In the genomic region with DNA sequence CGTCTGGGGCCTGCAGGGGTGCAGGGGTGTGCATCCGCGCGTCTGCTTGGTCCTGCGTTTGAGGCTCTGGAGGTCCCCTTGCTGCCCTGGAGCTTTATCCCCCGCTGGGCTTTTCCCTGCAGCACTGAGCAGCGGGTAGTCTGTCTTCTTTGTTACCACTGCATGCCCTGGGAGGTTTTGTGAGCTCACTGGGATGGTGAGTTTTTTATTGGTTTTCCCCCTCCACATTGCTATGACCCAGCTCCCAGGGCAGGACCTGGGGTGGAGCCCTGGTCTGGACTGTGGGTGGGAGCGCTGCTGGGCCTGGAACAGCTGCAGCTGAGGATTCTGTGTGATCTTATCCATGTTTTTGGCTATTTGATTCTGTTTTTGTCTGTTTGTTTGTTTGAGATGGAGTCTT, we compare ENCODE assay signal across 15 cellular contexts. TPM values are rescaled to one million over a fixed set of nuclear protein-coding genes. Genes with fewer than 3 reads are reported as not detected.
DNase-seq lines count a peak whose midpoint lies in the region; ATAC-seq and TF ChIP-seq lines count a peak whose summit lies in the region.
"Had no signal": no experiment of that assay in that cellular context is flagged by ENCODE, and none has a peak within 500 bp of the region (broad histone marks: within the 10 kb centered on the region; RNA-seq: fewer than 3 reads in every experiment).

No MANE protein-coding gene starts in this region.

- H3K4me3 ChIP-seq in left ventricle myocardium inferior (no peak overlapping the region), right atrium auricular region (no peak overlapping the region), fibroblast of villous mesenchyme (ENCODE audit: low read depth, low read length) (no peak overlapping the region), vagina (no peak overlapping the region)
- H3K4me3 ChIP-seq: thyroid gland had no signal

- TF ChIP-seq CTCF in left ventricle myocardium inferior (IDR thresholded peaks at IDR 0.05; ENCODE audit: borderline replicate concordance) (no peak), right atrium auricular region (IDR thresholded peaks at IDR 0.05) (no peak), fibroblast of villous mesenchyme (IDR thresholded peaks at IDR 0.05; ENCODE audit: insufficient read depth, low read depth, low read length) (no peak), vagina (IDR thresholded peaks at IDR 0.05) (no peak)

- H3K36me3 ChIP-seq in left ventricle myocardium inferior: no peaks in the 10 kb centered on the region
- no peaks in the 10 kb centered on the region for H3K36me3 ChIP-seq in right atrium auricular region
- H3K36me3 ChIP-seq in vagina: no peaks in the 10 kb centered on the region
- H3K36me3 ChIP-seq: thyroid gland had no signal

- H3K9me3 ChIP-seq in left ventricle myocardium inferior (replicated peaks) (no peaks in the 10 kb centered on the region), right atrium auricular region (no peaks in the 10 kb centered on the region), vagina (no peaks in the 10 kb centered on the region)
- H3K9me3 ChIP-seq: thyroid gland had no signal

- intact Hi-C loops in left ventricle myocardium inferior (cut with micrococcal nuclease) (no loop called here), vagina (cut with DNase I) (no loop called here), posterior vena cava (cut with DNase I) (loop anchor here in 1 of 2 donors (10.0 kb wide), 1 partner anchor 1179 kb away; no protein-coding TSS in a partner anchor), sciatic nerve (cut with DNase I) (no loop called here)

- no peak for TF ChIP-seq POLR2A in vagina (IDR thresholded peaks at IDR 0.05)

- H3K27ac ChIP-seq in left ventricle myocardium inferior (replicated peaks) (peak overlapping the region; percentile 36), right atrium auricular region (no peak overlapping the region), vagina (peak overlapping the region; percentile 57)

- DNase-seq in left ventricle myocardium inferior (no peak), right atrium auricular region (ENCODE audit: low spot score) (no peak), fibroblast of villous mesenchyme (ENCODE audit: low read depth) (peak; percentile 76), vagina (ENCODE audit: extremely low spot score in 2 of 2) (no peak), posterior vena cava (ENCODE audit: low spot score) (no peak), sciatic nerve (ENCODE audit: low spot score) (no peak)
- DNase-seq: activated CD4-positive, alpha-beta T cell treated with anti-CD3 and anti-CD28 coated beads for 4 hours; hippocampal formation; NCI-H1930; retina; thyroid gland had no signal

- H3K27me3 ChIP-seq in left ventricle myocardium inferior (ENCODE audit: low read depth) (no peaks in the 10 kb centered on the region), right atrium auricular region (no peaks in the 10 kb centered on the region), vagina (no peaks in the 10 kb centered on the region)
- H3K27me3 ChIP-seq: thyroid gland had no signal

- ATAC-seq in sciatic nerve: no peak
- ATAC-seq: activated T-helper 17 cell treated with anti-CD3 and anti-CD28 coated beads, Interleukin-2, amount 50 U/mL, for 72 hours had no signal

- H3K4me1 ChIP-seq in left ventricle myocardium inferior: peaks cover 23% of the 10 kb centered on the region
- H3K4me1 ChIP-seq in right atrium auricular region: peaks cover 0 to 21% of the 10 kb centered on the region in 2 donors
- H3K4me1 ChIP-seq in vagina: peaks cover 46% of the 10 kb centered on the region

RNA-seq across cellular contexts. Expression of gene ZNF628, which starts 2.8 kb away (rescaled TPM):
- total RNA-seq in left ventricle myocardium inferior: 5.4 TPM
- total RNA-seq in right atrium auricular region: 10 to 100 TPM in 1 of 2 donors, 1 to 10 TPM in 1; 5.6 to 13.2 TPM
- 0.86 and 2.6 TPM in 2 replicates for total RNA-seq in fibroblast of villous mesenchyme
- total RNA-seq in vagina: 2.7 TPM
- 1 to 10 TPM; 5.7 to 7.9 TPM for total RNA-seq in posterior vena cava
- total RNA-seq in sciatic nerve: 9.0 TPM

RNA-seq across cellular contexts. Expression of gene C19orf85, which starts 9.1 kb away (rescaled TPM):
- total RNA-seq in left ventricle myocardium inferior (not detected), right atrium auricular region (not detected), fibroblast of villous mesenchyme (not detected in 2 replicates), vagina (not detected), posterior vena cava (not detected), sciatic nerve (not detected)
- total RNA-seq: A673; activated T-helper 17 cell treated with anti-CD3 and anti-CD28 coated beads, Interleukin-2, amount 50 U/mL, for 72 hours; bronchial epithelial cell; endothelial cell of umbilical vein; thyroid gland had no signal

RNA-seq across cellular contexts. Expression of gene NAT14, which starts 11.4 kb away (rescaled TPM):
- 5.2 TPM for total RNA-seq in left ventricle myocardium inferior
- total RNA-seq in right atrium auricular region: 1 to 10 TPM; 2.3 to 7.0 TPM
- total RNA-seq in fibroblast of villous mesenchyme: 18.1 and 20.3 TPM in 2 replicates
- total RNA-seq in vagina: 14.2 TPM
- 10 to 100 TPM; 15.8 to 16.3 TPM for total RNA-seq in posterior vena cava
- 11.5 TPM for total RNA-seq in sciatic nerve

RNA-seq across cellular contexts. Expression of gene ISOC2, which starts 12.2 kb away (rescaled TPM):
- total RNA-seq in left ventricle myocardium inferior (52.6 TPM), right atrium auricular region (10 to 100 TPM; 87.0 to 92.2 TPM), fibroblast of villous mesenchyme (57.9 and 74.4 TPM in 2 replicates), vagina (61.4 TPM), posterior vena cava (10 to 100 TPM; 23.1 to 25.1 TPM), sciatic nerve (35.7 TPM)

RNA-seq across cellular contexts. Expression of gene SSC5D, which starts 14.6 kb away (rescaled TPM):
- total RNA-seq in left ventricle myocardium inferior (3.7 TPM), right atrium auricular region (1 to 10 TPM; 3.3 to 6.7 TPM), fibroblast of villous mesenchyme (21.2 and 23.2 TPM in 2 replicates), vagina (13.5 TPM), posterior vena cava (10 to 100 TPM; 32.4 to 40.6 TPM), sciatic nerve (13.5 TPM)

Comparison
In these comparisons a context has a peak if more than half of its experiments do, and no peak if none do; other contexts are left out.
1. H3K27ac ChIP-seq: peak in left ventricle myocardium inferior (single experiment) and vagina (single experiment); none in right atrium auricular region (0 of 2).